Comparison of ENCODE assay signal across 8 cellular contexts in the genomic region with DNA sequence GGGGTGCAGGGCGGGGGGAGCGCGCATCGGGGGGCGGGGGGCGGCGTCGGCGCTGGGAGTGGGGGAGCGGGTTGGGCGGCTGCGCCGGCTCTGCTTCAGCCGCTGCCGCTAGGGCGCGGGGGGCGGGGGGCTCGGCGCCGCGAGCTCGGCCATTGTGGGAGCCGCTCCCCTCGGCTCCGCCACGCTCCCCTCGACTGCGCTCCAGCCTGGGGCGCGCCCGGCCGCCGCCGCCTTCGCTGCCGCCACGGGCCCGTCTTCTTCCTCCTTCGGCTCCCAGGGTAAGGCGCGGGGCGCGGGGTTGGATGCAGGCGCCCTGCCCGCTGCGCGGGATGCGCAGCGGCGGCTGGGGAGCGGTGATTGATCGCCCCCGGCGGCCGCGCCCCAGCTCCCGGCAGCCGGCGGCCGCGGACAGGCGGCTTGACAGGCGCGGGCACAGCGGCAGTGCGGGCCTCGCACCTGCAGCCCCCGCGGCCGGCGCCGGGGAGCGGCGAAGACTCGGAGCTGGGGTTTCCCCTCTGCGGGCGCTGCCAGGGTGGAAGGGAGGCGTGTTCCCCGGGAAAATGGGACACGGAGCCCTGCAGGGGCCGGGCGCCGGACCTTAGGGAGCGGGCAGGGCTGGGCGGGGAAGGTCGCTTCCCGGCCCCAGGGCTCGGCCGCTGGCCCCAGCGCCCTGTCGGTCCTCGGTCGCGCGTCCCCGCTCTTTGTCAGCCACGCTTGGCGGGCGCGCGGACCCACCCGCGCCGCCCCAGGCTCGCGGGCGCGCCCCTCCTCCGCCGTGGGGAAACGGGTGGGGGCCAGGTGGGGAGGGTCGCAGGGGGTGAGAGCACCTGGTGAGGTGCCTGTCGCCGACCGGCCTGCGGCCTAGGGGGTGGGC. TPM values are rescaled to one million over a fixed set of nuclear protein-coding genes. Genes with fewer than 3 reads are reported as not detected.
DNase-seq lines count a peak whose midpoint lies in the region; ATAC-seq and TF ChIP-seq lines count a peak whose summit lies in the region.

No MANE protein-coding gene starts in this region.

- H3K9me3 ChIP-seq in SK-N-MC (ENCODE audit: low read depth, low read length) = no peaks in the 10 kb centered on the region
- no peaks in the 10 kb centered on the region for H3K9me3 ChIP-seq in mesodermal cell (ENCODE audit: control insufficient read depth, low read length)
- no peaks in the 10 kb centered on the region for H3K9me3 ChIP-seq in uterus

- CTCF ChIA-PET in activated CD4-positive, alpha-beta T cell treated with anti-CD3 and anti-CD28 coated beads for 36 hours (lab: Charles Lee) = interaction anchor here (0.6 to 1.7 kb wide), 4 partner anchors 10 to 323 kb away, joined by 3 to 5 read pairs (median 3); no protein-coding TSS in a partner anchor

- peak; percentile 45 for DNase-seq in activated CD4-positive, alpha-beta T cell treated with anti-CD3 and anti-CD28 coated beads for 36 hours
- no peak for DNase-seq in activated CD4-positive, alpha-beta T cell treated with anti-CD3 and anti-CD28 coated beads, Interleukin-2, amount 50 U/mL, for 4 hours
- DNase-seq in SK-N-MC (ENCODE audit: low read depth, low spot score) (no peak), dorsolateral prefrontal cortex (peak in 3 of 10 donors; percentile 39 to 60 (median 54)), uterus (peak in 1 of 2 donors; percentile 37)

- H3K4me1 ChIP-seq in mesodermal cell (ENCODE audit: control insufficient read depth, insufficient read depth, low read length, poor library complexity, severe bottlenecking) = peaks cover 2% of the 10 kb centered on the region
- peaks cover 0 to 5% of the 10 kb centered on the region in 2 donors for H3K4me1 ChIP-seq in uterus

- WGBS in mesodermal cell (ENCODE audit: insufficient coverage in 2 of 2), 2 experiments = 0 to 1% methylated on average over 41 to 82 of the region's 117 CpGs

- no peak overlapping the region for H3K9ac ChIP-seq in SK-N-MC (ENCODE audit: insufficient read length)

- no peaks in the 10 kb centered on the region for H3K9me3 Mint-ChIP-seq in activated CD4-positive, alpha-beta T cell treated with anti-CD3 and anti-CD28 coated beads for 36 hours (ENCODE audit: low read depth)

- H3K27ac Mint-ChIP-seq in activated CD4-positive, alpha-beta T cell treated with anti-CD3 and anti-CD28 coated beads for 36 hours = no peak overlapping the region

- peak in 3 of 56 donors; percentile 6 to 9 (median 8) for TF ChIP-seq CTCF in dorsolateral prefrontal cortex (IDR thresholded peaks at IDR 0.05 in 54 of 56, conservative IDR thresholded peaks at IDR 0.05 in 2 of 56; ENCODE audit: low read depth in 1 of 56, partially characterized antibody in 56 of 56)
- TF ChIP-seq CTCF in uterus (IDR thresholded peaks at IDR 0.05) = no peak

- intact Hi-C loops in activated CD4-positive, alpha-beta T cell treated with anti-CD3 and anti-CD28 coated beads for 36 hours (cut with DNase I, micrococcal nuclease) = loop anchor here in 1 of 2 experiments (10.0 kb wide), 1 partner anchor 87 kb away; a partner anchor contains a TSS
- intact Hi-C loops in dorsolateral prefrontal cortex (cut with DNase I) (loop anchor here in 1 of 2 donors (5.0 kb wide), 1 partner anchor 54 kb away; a partner anchor contains a TSS), uterus (cut with DNase I; ENCODE audit: low total_unique reads) (no loop called here)

- POLR2A ChIA-PET in activated CD4-positive, alpha-beta T cell treated with anti-CD3 and anti-CD28 coated beads for 36 hours (lab: Charles Lee) = no interaction called here

- no peak for TF ChIP-seq POLR2A in uterus (IDR thresholded peaks at IDR 0.05)

- H3K4me3 ChIP-seq in SK-N-MC (peak overlapping the region; percentile 69), dorsolateral prefrontal cortex (peak overlapping the region; percentile 43 to 82 (median 67)), mesodermal cell (ENCODE audit: extremely low read depth, insufficient read depth, low read length, poor library complexity, severe bottlenecking) (peak overlapping the region; percentile 44), uterus (peak overlapping the region; percentile 24 to 67)

- peaks cover 8% of the 10 kb centered on the region for H3K4me1 Mint-ChIP-seq in activated CD4-positive, alpha-beta T cell treated with anti-CD3 and anti-CD28 coated beads for 36 hours

- H3K27ac ChIP-seq in SK-N-MC = no peak overlapping the region
- H3K27ac ChIP-seq in dorsolateral prefrontal cortex = peak overlapping the region in 55 of 59 donors; percentile 13 to 94 (median 84)
- no peak overlapping the region for H3K27ac ChIP-seq in mesodermal cell (ENCODE audit: low read depth, low read length, severe bottlenecking)
- peak overlapping the region; percentile 8 to 43 for H3K27ac ChIP-seq in uterus

- no peaks in the 10 kb centered on the region for H3K36me3 Mint-ChIP-seq in activated CD4-positive, alpha-beta T cell treated with anti-CD3 and anti-CD28 coated beads for 36 hours (ENCODE audit: low read depth)

- H3K36me3 ChIP-seq in SK-N-MC (ENCODE audit: insufficient read depth, low read length) = no peaks in the 10 kb centered on the region
- no peaks in the 10 kb centered on the region for H3K36me3 ChIP-seq in mesodermal cell (ENCODE audit: control insufficient read depth, insufficient read depth, low read length)
- H3K36me3 ChIP-seq in uterus = no peaks in the 10 kb centered on the region

- peaks cover 32% of the 10 kb centered on the region for H3K27me3 Mint-ChIP-seq in activated CD4-positive, alpha-beta T cell treated with anti-CD3 and anti-CD28 coated beads for 36 hours

- H3K4me3 Mint-ChIP-seq in activated CD4-positive, alpha-beta T cell treated with anti-CD3 and anti-CD28 coated beads for 36 hours = peak overlapping the region; percentile 52

- peak; percentile 61 for ATAC-seq in activated CD4-positive, alpha-beta T cell treated with anti-CD3 and anti-CD28 coated beads for 36 hours
- ATAC-seq in HG02870 (IDR thresholded peaks at IDR 0.05; ENCODE audit: unreplicated experiment) = no peak
- no peak for ATAC-seq in HG02938 (IDR thresholded peaks at IDR 0.05; ENCODE audit: unreplicated experiment)

- H3K27me3 ChIP-seq in dorsolateral prefrontal cortex = no peaks in the 10 kb centered on the region
- H3K27me3 ChIP-seq in uterus = no peaks in the 10 kb centered on the region

RNA-seq across cellular contexts. Expression of a gene that starts 55.4 kb away (rescaled TPM):
- total RNA-seq in activated CD4-positive, alpha-beta T cell treated with anti-CD3 and anti-CD28 coated beads for 36 hours = 100 to 1,000 TPM; 150 to 220 TPM
- total RNA-seq in dorsolateral prefrontal cortex = 100 to 1,000 TPM; 129 to 361 (median 263) TPM
- polyA plus RNA-seq in mesodermal cell (2013, experiment 1 of 2) = 433 TPM
- 442 TPM for polyA plus RNA-seq in mesodermal cell (2013, experiment 2 of 2)
- total RNA-seq in uterus = 100 to 1,000 TPM; 122 to 659 (median 361) TPM

Comparison
In these comparisons a context has a peak if more than half of its experiments do, and no peak if none do; other contexts are left out.
1. H3K27ac ChIP-seq: peak in dorsolateral prefrontal cortex (55 of 59) and uterus (2 of 2); none in SK-N-MC (single experiment) and mesodermal cell (single experiment).
2. Peak in every context shown above with its lines, with median percentiles within 50 percentile points of each other: H3K4me3 ChIP-seq.